15 cellular contexts compared by ENCODE assay signal in the genomic region with DNA sequence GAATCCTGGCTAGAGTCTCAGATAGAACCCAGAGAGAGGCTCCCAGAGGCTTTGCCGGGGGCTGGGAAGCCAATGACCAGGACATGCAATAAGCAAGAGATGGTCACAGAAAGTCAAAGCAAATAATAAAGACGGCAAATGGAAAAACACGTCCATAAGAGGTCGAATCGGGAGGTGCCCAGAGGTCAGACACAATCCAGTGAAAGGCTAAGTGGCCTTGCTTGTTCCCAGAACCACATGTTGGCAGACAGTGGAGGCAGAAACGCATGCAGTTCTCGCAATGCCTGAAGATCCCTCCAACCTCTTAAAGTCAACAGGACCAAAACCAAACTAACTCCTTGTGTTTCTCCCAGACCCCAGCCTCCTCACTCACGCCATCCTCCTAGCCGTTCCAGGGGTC. TPM values are rescaled to one million over a fixed set of nuclear protein-coding genes. Genes with fewer than 3 reads are reported as not detected.
DNase-seq lines count a peak whose midpoint lies in the region; ATAC-seq and TF ChIP-seq lines count a peak whose summit lies in the region.
"Had no signal": no experiment of that assay in that cellular context is flagged by ENCODE, and none has a peak within 500 bp of the region (broad histone marks: within the 10 kb centered on the region; RNA-seq: fewer than 3 reads in every experiment).

No MANE protein-coding gene starts in this region.

- H3K9ac ChIP-seq in colonic mucosa (ENCODE audit: low read depth in 2 of 2, low read length in 2 of 2) (no peak overlapping the region), neural progenitor cell (no peak overlapping the region)

- peaks cover 1% of the 10 kb centered on the region for H3K36me3 Mint-ChIP-seq in neural progenitor cell

- H3K9me3 Mint-ChIP-seq in neural progenitor cell: peaks cover 2% of the 10 kb centered on the region
- H3K9me3 Mint-ChIP-seq: activated naive CD8-positive, alpha-beta T cell treated with anti-CD3 and anti-CD28 coated beads, Interleukin-2, amount 50 U/mL, for 24 hours; stimulated activated naive CD8-positive, alpha-beta T cell treated with anti-CD3 and anti-CD28 coated beads, Interleukin-15, amount 100 ng/mL, for 72 hours had no signal

- no peaks in the 10 kb centered on the region for H4K20me1 ChIP-seq in neural progenitor cell (ENCODE audit: low read depth)

- H3K4me3 ChIP-seq in heart left ventricle: no peak overlapping the region
- no peak overlapping the region for H3K4me3 ChIP-seq in colonic mucosa
- H3K4me3 ChIP-seq in muscle layer of duodenum (ENCODE audit: low read depth in 1 of 2, low read length in 2 of 2): peak overlapping the region in 1 of 2 donors; percentile 31
- H3K4me3 ChIP-seq in upper lobe of right lung: peak overlapping the region; percentile 89
- no peak overlapping the region for H3K4me3 ChIP-seq in neural progenitor cell

- no peak overlapping the region for H2AFZ ChIP-seq in neural progenitor cell (replicated peaks)

- H3K79me2 ChIP-seq in neural progenitor cell (ENCODE audit: low read depth): no peaks in the 10 kb centered on the region

- no peak for ATAC-seq in heart left ventricle
- no peak for ATAC-seq in left cardiac atrium
- ATAC-seq in upper lobe of right lung: no peak
- ATAC-seq: activated CD8-positive, alpha-beta T cell treated with anti-CD3 and anti-CD28 coated beads, Interleukin-2, amount 10 ng/mL, durations not matched to agents 7 days and 5 days; activated naive CD8-positive, alpha-beta T cell treated with anti-CD3 and anti-CD28 coated beads, Interleukin-2, amount 50 U/mL, for 24 hours; stimulated activated naive CD8-positive, alpha-beta T cell treated with anti-CD3 and anti-CD28 coated beads, Interleukin-15, amount 100 ng/mL, for 72 hours had no signal

- H3K9me3 ChIP-seq in heart left ventricle (no peaks in the 10 kb centered on the region), colonic mucosa (no peaks in the 10 kb centered on the region), muscle layer of duodenum (ENCODE audit: control insufficient read depth in 1 of 2, low read length in 2 of 2) (no peaks in the 10 kb centered on the region), upper lobe of right lung (no peaks in the 10 kb centered on the region), neural progenitor cell (ENCODE audit: low read depth) (peaks cover 5% of the 10 kb centered on the region)

- H3K4me2 ChIP-seq in neural progenitor cell: no peak overlapping the region

- H3K4me3 Mint-ChIP-seq in neural progenitor cell: no peak overlapping the region
- H3K4me3 Mint-ChIP-seq: activated CD8-positive, alpha-beta T cell treated with anti-CD3 and anti-CD28 coated beads, Interleukin-2, amount 10 ng/mL, durations not matched to agents 7 days and 5 days; activated naive CD8-positive, alpha-beta T cell treated with anti-CD3 and anti-CD28 coated beads, Interleukin-2, amount 50 U/mL, for 24 hours; stimulated activated naive CD8-positive, alpha-beta T cell treated with anti-CD3 and anti-CD28 coated beads, Interleukin-15, amount 100 ng/mL, for 72 hours had no signal

- H3K27me3 Mint-ChIP-seq in neural progenitor cell (ENCODE audit: insufficient read depth, low read depth): peaks cover 7% of the 10 kb centered on the region
- H3K27me3 Mint-ChIP-seq: stimulated activated naive CD8-positive, alpha-beta T cell treated with anti-CD3 and anti-CD28 coated beads, Interleukin-15, amount 100 ng/mL, for 72 hours had no signal

- intact Hi-C loops in heart left ventricle (cut with DNase I) (no loop called here), left cardiac atrium (cut with DNase I) (no loop called here), colonic mucosa (cut with DNase I) (loop anchor here (5.0 kb wide), 1 partner anchor 91 kb away; no protein-coding TSS in a partner anchor), upper lobe of right lung (cut with DNase I) (no loop called here)

- H3F3A ChIP-seq in neural progenitor cell (ENCODE audit: low read depth): peaks cover 14% of the 10 kb centered on the region

- H3K36me3 ChIP-seq in heart left ventricle: no peaks in the 10 kb centered on the region
- H3K36me3 ChIP-seq in colonic mucosa: no peaks in the 10 kb centered on the region
- no peaks in the 10 kb centered on the region for H3K36me3 ChIP-seq in muscle layer of duodenum (ENCODE audit: control insufficient read depth in 1 of 2, insufficient read depth in 2 of 2, low read length in 2 of 2)
- H3K36me3 ChIP-seq in upper lobe of right lung: no peaks in the 10 kb centered on the region
- no peaks in the 10 kb centered on the region for H3K36me3 ChIP-seq in neural progenitor cell

- H3K4me1 ChIP-seq in heart left ventricle (peaks cover 0 to 63% (median 43%) of the 10 kb centered on the region in 12 donors), colonic mucosa (no peaks in the 10 kb centered on the region), muscle layer of duodenum (ENCODE audit: control insufficient read depth in 1 of 2, insufficient read depth in 2 of 2, low read length in 2 of 2) (peaks cover 16 to 32% of the 10 kb centered on the region in 2 donors), upper lobe of right lung (peaks cover 55% of the 10 kb centered on the region), neural progenitor cell (peaks cover 15% of the 10 kb centered on the region)

- DNase-seq in heart left ventricle (no peak), left cardiac atrium (no peak), colonic mucosa (no peak), upper lobe of right lung (no peak), NCI-H1105 treated with DMSO at 0.1 percent for 48 hours (lab: John Stamatoyannopoulos, UW) (no peak), neural progenitor cell (ENCODE audit: low spot score) (no peak), iPS-NIHi11 (ENCODE audit: low spot score) (no peak)
- DNase-seq: activated CD8-positive, alpha-beta T cell treated with anti-CD3 and anti-CD28 coated beads, Interleukin-2, amount 10 ng/mL, durations not matched to agents 7 days and 5 days; activated naive CD8-positive, alpha-beta T cell treated with anti-CD3 and anti-CD28 coated beads, Interleukin-2, amount 50 U/mL, for 24 hours; NCI-H524 treated with DMSO at 0.1 percent for 48 hours; stimulated activated CD4-positive, alpha-beta T cell treated with anti-CD3 and anti-CD28 coated beads, Interleukin-2, amount 100 ng/mL, for 48 hours; stimulated activated naive CD8-positive, alpha-beta T cell treated with anti-CD3 and anti-CD28 coated beads, Interleukin-15, amount 100 ng/mL, for 72 hours had no signal

- TF ChIP-seq CTCF in heart left ventricle (IDR thresholded peaks at IDR 0.05) (no peak), colonic mucosa (IDR thresholded peaks at IDR 0.05) (no peak), upper lobe of right lung (IDR thresholded peaks at IDR 0.05) (no peak), neural progenitor cell (IDR thresholded peaks at IDR 0.05) (no peak)

- WGBS in heart left ventricle, 4 donors: 53 to 77% (median 59%) methylated on average over 9 of the region's 9 CpGs

- peaks cover 20% of the 10 kb centered on the region for H3K4me1 Mint-ChIP-seq in neural progenitor cell

- TF ChIP-seq POLR2A in heart left ventricle (IDR thresholded peaks at IDR 0.05): no peak

- peak overlapping the region in 11 of 12 donors; percentile 20 to 89 (median 55) for H3K27ac ChIP-seq in heart left ventricle
- H3K27ac ChIP-seq in colonic mucosa: peak overlapping the region; percentile 1
- peak overlapping the region; percentile 71 for H3K27ac ChIP-seq in muscle layer of duodenum (ENCODE audit: low read length)
- peak overlapping the region; percentile 85 for H3K27ac ChIP-seq in upper lobe of right lung
- H3K27ac ChIP-seq in neural progenitor cell: no peak overlapping the region
- H3K27ac ChIP-seq: HL-60 had no signal

- no peak overlapping the region for H3K27ac Mint-ChIP-seq in neural progenitor cell
- H3K27ac Mint-ChIP-seq: activated CD8-positive, alpha-beta T cell treated with anti-CD3 and anti-CD28 coated beads, Interleukin-2, amount 10 ng/mL, durations not matched to agents 7 days and 5 days; activated naive CD8-positive, alpha-beta T cell treated with anti-CD3 and anti-CD28 coated beads, Interleukin-2, amount 50 U/mL, for 24 hours; stimulated activated naive CD8-positive, alpha-beta T cell treated with anti-CD3 and anti-CD28 coated beads, Interleukin-15, amount 100 ng/mL, for 72 hours had no signal

- H3K27me3 ChIP-seq in heart left ventricle: no peaks in the 10 kb centered on the region
- H3K27me3 ChIP-seq in colonic mucosa: no peaks in the 10 kb centered on the region
- H3K27me3 ChIP-seq in muscle layer of duodenum (ENCODE audit: low read depth, low read length): no peaks in the 10 kb centered on the region
- H3K27me3 ChIP-seq in upper lobe of right lung: no peaks in the 10 kb centered on the region
- peaks cover 22% of the 10 kb centered on the region for H3K27me3 ChIP-seq in neural progenitor cell

RNA-seq across cellular contexts. Expression of gene CYB5A, which starts 3.0 kb away (rescaled TPM):
- 100 to 1,000 TPM in 4 of 9 donors, 10 to 100 TPM in 5; 46.5 to 146 (median 83.3) TPM for total RNA-seq in heart left ventricle
- polyA plus RNA-seq in heart left ventricle: 10 to 100 TPM; 50.7 to 56.4 TPM
- total RNA-seq in left cardiac atrium: 100 to 1,000 TPM in 1 of 2 donors, 10 to 100 TPM in 1; 66.7 to 122 TPM
- 100 to 1,000 TPM; 107 to 114 TPM for total RNA-seq in colonic mucosa
- total RNA-seq in upper lobe of right lung: 399 TPM
- total RNA-seq in neural progenitor cell (ENCODE audit: low replicate concordance): 28.2 and 33.7 TPM in 2 replicates

RNA-seq across cellular contexts. Expression of gene C18orf63, which starts 26.9 kb away (rescaled TPM):
- not detected for total RNA-seq in heart left ventricle
- not detected for polyA plus RNA-seq in heart left ventricle
- not detected for total RNA-seq in left cardiac atrium
- total RNA-seq in colonic mucosa: not detected
- 0.17 TPM for total RNA-seq in upper lobe of right lung
- total RNA-seq in neural progenitor cell (ENCODE audit: low replicate concordance): not detected in 2 replicates
- total RNA-seq: activated CD8-positive, alpha-beta T cell treated with anti-CD3 and anti-CD28 coated beads, Interleukin-2, amount 10 ng/mL, durations not matched to agents 7 days and 5 days had no signal
- polyA plus RNA-seq: neural cell had no signal
